21 cellular contexts compared by ENCODE assay signal in genomic region chr6:64415936-64416335, GRCh38.
"Had no signal": no experiment of that assay in that cellular context is flagged by ENCODE, and none has a peak within 500 bp of the region (broad histone marks: within the 10 kb centered on the region; RNA-seq: fewer than 3 reads in every experiment).

No MANE protein-coding gene starts in this region.

- H3K36me3 ChIP-seq: ascending aorta, ovary, tibial artery had no signal

- H3K4me3 ChIP-seq: ascending aorta, hepatocyte, ovary, tibial artery had no signal

- H3K27ac Mint-ChIP-seq: activated CD8-positive, alpha-beta T cell treated with anti-CD3 and anti-CD28 coated beads, Interleukin-2, amount 10 ng/mL, durations not matched to agents 7 days and 5 days; activated T-cell treated with anti-CD3 and anti-CD28 coated beads, Interleukin-2, amount 50 U/mL, for 72 hours; effector memory CD8-positive, alpha-beta T cell; naive thymus-derived CD8-positive, alpha-beta T cell had no signal

- ATAC-seq: activated CD8-positive, alpha-beta T cell treated with anti-CD3 and anti-CD28 coated beads, Interleukin-2, amount 10 ng/mL, durations not matched to agents 7 days and 5 days; activated T-cell treated with anti-CD3 and anti-CD28 coated beads, Interleukin-2, amount 50 U/mL, for 72 hours; effector memory CD8-positive, alpha-beta T cell; left colon; naive thymus-derived CD8-positive, alpha-beta T cell had no signal

- H3K4me3 Mint-ChIP-seq: activated CD8-positive, alpha-beta T cell treated with anti-CD3 and anti-CD28 coated beads, Interleukin-2, amount 10 ng/mL, durations not matched to agents 7 days and 5 days; activated T-cell treated with anti-CD3 and anti-CD28 coated beads, Interleukin-2, amount 50 U/mL, for 72 hours; effector memory CD8-positive, alpha-beta T cell; naive thymus-derived CD8-positive, alpha-beta T cell had no signal

- H3K27ac ChIP-seq: ascending aorta, hepatocyte, ovary, tibial artery had no signal

- DNase-seq: activated CD4-positive, alpha-beta T cell treated with anti-CD3 and anti-CD28 coated beads for 48 hours; activated CD4-positive, CD25-positive, alpha-beta regulatory T cell; activated CD8-positive, alpha-beta memory T cell treated with anti-CD3 and anti-CD28 coated beads, Interleukin-2, amount 50 U/mL, for 4 hours; activated CD8-positive, alpha-beta T cell treated with anti-CD3 and anti-CD28 coated beads, Interleukin-2, amount 10 ng/mL, durations not matched to agents 7 days and 5 days; activated effector memory CD4-positive, alpha-beta T cell treated with anti-CD3 and anti-CD28 coated beads, Interleukin-2, amount 50 U/mL, for 16 hours; activated naive CD4-positive, alpha-beta T cell treated with anti-CD3 and anti-CD28 coated beads, Interleukin-2, amount 50 U/mL, for 16 hours; activated T-cell treated with anti-CD3 and anti-CD28 coated beads, Interleukin-2, amount 50 U/mL, for 72 hours; dermis blood vessel endothelial cell; effector memory CD8-positive, alpha-beta T cell; islet precursor cell; left colon; naive thymus-derived CD8-positive, alpha-beta T cell; ovary; stimulated activated CD4-positive, alpha-beta T cell treated with anti-CD3 and anti-CD28 coated beads, Interleukin-12 subunit alpha, Interleukin-12 subunit beta, amount 100 ng/mL, for 4 hours; stimulated activated CD4-positive, alpha-beta T cell treated with anti-CD3 and anti-CD28 coated beads, Interleukin-1b, Interleukin-23, amount 100 ng/mL, for 48 hours; stimulated activated CD8-positive, alpha-beta memory T cell treated with anti-CD3 and anti-CD28 coated beads, Interleukin-4, amount 100 ng/mL, for 48 hours; stimulated activated naive CD4-positive, alpha-beta T cell; T1000; tibial artery had no signal

- H3K4me1 Mint-ChIP-seq: naive thymus-derived CD8-positive, alpha-beta T cell had no signal

- H3K27me3 ChIP-seq: ascending aorta, hepatocyte, ovary, tibial artery had no signal

- H3K27me3 Mint-ChIP-seq: effector memory CD8-positive, alpha-beta T cell; naive thymus-derived CD8-positive, alpha-beta T cell had no signal

- H3K4me1 ChIP-seq: ascending aorta, tibial artery had no signal

- H3K36me3 Mint-ChIP-seq: naive thymus-derived CD8-positive, alpha-beta T cell had no signal

- H3K9me3 ChIP-seq: ascending aorta, ovary, tibial artery had no signal
